ENCODE assay signal across 9 cellular contexts in the genomic region with DNA sequence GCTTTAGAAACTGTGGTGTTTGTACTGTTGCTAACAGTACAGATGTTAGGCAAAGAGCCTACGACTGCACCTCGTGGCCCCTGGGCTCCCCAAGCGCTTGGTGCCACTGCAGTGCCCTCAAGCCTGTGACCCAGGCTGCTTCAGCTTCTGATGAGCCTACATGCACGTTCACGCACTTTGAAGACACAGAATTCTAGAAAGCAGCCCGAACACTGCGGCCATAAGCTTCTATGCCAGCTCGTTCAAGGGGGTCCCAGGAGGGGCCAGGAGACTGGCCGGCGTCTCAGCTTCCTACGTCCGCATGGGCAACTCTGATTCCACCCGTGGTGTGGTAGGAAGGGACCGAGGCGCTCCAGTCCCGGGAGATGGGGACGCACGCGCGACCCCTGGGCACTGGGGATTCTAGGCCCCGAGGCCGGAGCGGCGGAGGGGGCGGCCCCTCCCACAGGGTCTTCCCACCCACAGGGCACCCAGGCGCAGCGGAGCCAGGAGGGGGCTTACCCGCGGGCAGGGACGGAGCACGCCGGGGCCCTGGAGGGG. TPM values are rescaled to one million over a fixed set of nuclear protein-coding genes. Genes with fewer than 3 reads are reported as not detected.
A peak's percentile ranks its signal among the peaks of the same experiment; 100 is the strongest.
DNase-seq lines count a peak whose midpoint lies in the region; ATAC-seq, FAIRE-seq and TF ChIP-seq lines count a peak whose summit lies in the region.
"Had no signal": no experiment of that assay in that cellular context is flagged by ENCODE, and none has a peak within 500 bp of the region (broad histone marks: within the 10 kb centered on the region; RNA-seq: fewer than 3 reads in every experiment).

No MANE protein-coding gene starts in this region.

- peak overlapping the region; percentile 52 for H2AFZ ChIP-seq in GM12878 (ENCODE audit: control insufficient read depth, low read depth, low read length)

- no peaks in the 10 kb centered on the region for H4K20me1 ChIP-seq in GM12878 (ENCODE audit: control insufficient read depth, insufficient read depth)

- TF ChIP-seq POLR2A in GM12878 (IDR thresholded peaks at IDR 0.05; ENCODE audit: low read depth, low read length) = no peak
- TF ChIP-seq POLR2A in tibial nerve (IDR thresholded peaks at IDR 0.05) = no peak

- H3K36me3 ChIP-seq in GM12878 (ENCODE audit: control insufficient read depth in 2 of 2, insufficient read depth in 2 of 2, low read length in 1 of 2) (no peaks in the 10 kb centered on the region), liver (ENCODE audit: control insufficient read depth in 4 of 4, insufficient read depth in 3 of 4, low read depth in 1 of 4, low read length in 3 of 4) (no peaks in the 10 kb centered on the region), tibial nerve (no peaks in the 10 kb centered on the region)

- no peaks in the 10 kb centered on the region for H3K79me2 ChIP-seq in GM12878 (ENCODE audit: control insufficient read depth, insufficient read depth, low read length)

- H3K4me2 ChIP-seq in GM12878 (ENCODE audit: control insufficient read depth, insufficient read depth) = peak overlapping the region; percentile 88

- peaks cover 13% of the 10 kb centered on the region for H3K4me1 ChIP-seq in GM12878 (ENCODE audit: control insufficient read depth, insufficient read depth, low read length)
- H3K4me1 ChIP-seq in liver (ENCODE audit: control insufficient read depth in 4 of 4, insufficient read depth in 4 of 4, low read length in 3 of 4) = peaks cover 0 to 8% (median 7%) of the 10 kb centered on the region in 4 donors
- peaks cover 0 to 16% (median 9%) of the 10 kb centered on the region in 4 donors for H3K4me1 ChIP-seq in tibial nerve

- TF ChIP-seq CTCF in GM12878 (IDR thresholded peaks at IDR 0.05 in 2 of 3, conservative IDR thresholded peaks at IDR 0.05 in 1 of 3; ENCODE audit: control insufficient read depth in 2 of 3, extremely low read depth in 1 of 3, insufficient read depth in 1 of 3, low read depth in 3 of 3, low read length in 3 of 3) (no peak), liver (IDR thresholded peaks at IDR 0.05; ENCODE audit: low read depth, low read length, missing input control) (no peak), tibial nerve (IDR thresholded peaks at IDR 0.05) (no peak)

- peak overlapping the region; percentile 57 for H3K4me3 Mint-ChIP-seq in activated T-cell treated with anti-CD3 and anti-CD28 coated beads, Interleukin-2, amount 50 U/mL, for 24 hours

- H3K9me3 Mint-ChIP-seq in activated T-cell treated with anti-CD3 and anti-CD28 coated beads, Interleukin-2, amount 50 U/mL, for 24 hours = no peaks in the 10 kb centered on the region

- no peak for TF ChIP-seq EP300 in GM12878 (IDR thresholded peaks at IDR 0.05; ENCODE audit: borderline replicate concordance in 1 of 2, control insufficient read depth in 1 of 2, low read depth in 2 of 2, low read length in 2 of 2)
- TF ChIP-seq EP300 in tibial nerve (IDR thresholded peaks at IDR 0.05) = no peak

- 25% methylated on average over 32 of the region's 32 CpGs for WGBS in GM12878 (ENCODE audit: insufficient coverage, insufficient replicate concordance, low lambda C conversion rate, missing lambda C conversion rate)
- WGBS in liver = 11% methylated on average over 32 of the region's 32 CpGs
- 2 to 19% methylated on average over 5 to 28 of the region's 32 CpGs for WGBS in tibial nerve, 2 donors

- POLR2A ChIA-PET in GM12878 (lab: Charles Lee) = no interaction called here

- CTCF ChIA-PET in GM12878 (lab: Yijun Ruan, JAX) = no interaction called here

- intact Hi-C loops in GM12878 (cut with micrococcal nuclease; ENCODE audit: unreplicated experiment) = no loop called here

- TF ChIP-seq RAD21 in GM12878 (IDR thresholded peaks at IDR 0.05; ENCODE audit: insufficient read depth, low read depth, low read length) = no peak
- no peak for TF ChIP-seq RAD21 in liver (IDR thresholded peaks at IDR 0.05)

- H3K9ac ChIP-seq in GM12878 (ENCODE audit: control insufficient read depth, insufficient read depth, low read length) = no peak overlapping the region
- H3K9ac ChIP-seq in liver (ENCODE audit: low read depth in 1 of 2, low read length in 2 of 2) = no peak overlapping the region

- no peaks in the 10 kb centered on the region for H3K36me3 Mint-ChIP-seq in activated T-cell treated with anti-CD3 and anti-CD28 coated beads, Interleukin-2, amount 50 U/mL, for 24 hours (ENCODE audit: low read depth)

- H3K27me3 Mint-ChIP-seq in activated T-cell treated with anti-CD3 and anti-CD28 coated beads, Interleukin-2, amount 50 U/mL, for 24 hours = peaks cover 53% of the 10 kb centered on the region

- no peak overlapping the region for H3K27ac ChIP-seq in GM12878 (ENCODE audit: control insufficient read depth, insufficient read depth)
- H3K27ac ChIP-seq in liver (ENCODE audit: low read depth in 1 of 2, low read length in 2 of 2) = no peak overlapping the region
- peak overlapping the region; percentile 46 to 82 (median 61) for H3K27ac ChIP-seq in tibial nerve

- in situ Hi-C loops in GM12878 (cut with MboI) = no loop called here

- H3K27ac Mint-ChIP-seq in activated T-cell treated with anti-CD3 and anti-CD28 coated beads, Interleukin-2, amount 50 U/mL, for 24 hours = no peak overlapping the region

- H3K27me3 ChIP-seq in GM12878 (replicated peaks in 1 of 2; ENCODE audit: control insufficient read depth in 2 of 2, insufficient read depth in 2 of 2, low read length in 1 of 2) (peaks cover 4% of the 10 kb centered on the region in 2 experiments; a peak in 3 of 4 replicates), liver (ENCODE audit: control insufficient read depth in 4 of 4, insufficient read depth in 4 of 4, low read length in 3 of 4) (no peaks in the 10 kb centered on the region), tibial nerve (peaks cover 0 to 43% of the 10 kb centered on the region in 2 donors)

- H3K4me1 Mint-ChIP-seq in activated T-cell treated with anti-CD3 and anti-CD28 coated beads, Interleukin-2, amount 50 U/mL, for 24 hours (ENCODE audit: low read depth) = peaks cover 15% of the 10 kb centered on the region

- SMC1A ChIA-PET in GM12878 (lab: Charles Lee; ENCODE audit: uncharacterized antibody, unreplicated experiment) = no interaction called here

- RAD21 ChIA-PET in GM12878 (lab: Charles Lee; ENCODE audit: unreplicated experiment) = no interaction called here

- no peak for FAIRE-seq in GM12878 (lab: Jason Lieb, UNC)

- H3K4me3 ChIP-seq in GM12878 = peak overlapping the region; percentile 56; the same call in 1 of the 2 replicates
- peak overlapping the region; percentile 49 to 89 (median 63) for H3K4me3 ChIP-seq in liver (ENCODE audit: low read depth in 1 of 3, low read length in 3 of 3)
- H3K4me3 ChIP-seq in tibial nerve = peak overlapping the region; percentile 16 to 56 (median 33)

- no peak for DNase-seq in activated T-cell treated with anti-CD3 and anti-CD28 coated beads, Interleukin-2, amount 50 U/mL, for 24 hours
- no peak for DNase-seq in activated T-cell treated with anti-CD3 and anti-CD28 coated beads, Interleukin-2, amount 50 U/mL, for 48 hours
- DNase-seq in GM12878 (ENCODE audit: low read depth, low spot score) (no peak), tibial nerve (ENCODE audit: low spot score in 2 of 2) (no peak), NK-92 (lab: John Stamatoyannopoulos, UW; ENCODE audit: unreplicated experiment) (no peak), foreskin melanocyte (no peak)
- DNase-seq: MV-4-11 had no signal

- BruUV-seq in GM12878 (replicated peaks; lab: Mats Ljungman, UMichigan) = no TSS peak

- H3K9me3 ChIP-seq in GM12878 (replicated peaks; ENCODE audit: control insufficient read depth, insufficient read depth, low read length) = no peaks in the 10 kb centered on the region
- no peaks in the 10 kb centered on the region for H3K9me3 ChIP-seq in liver (ENCODE audit: control insufficient read depth in 4 of 4, low read length in 3 of 4)
- no peaks in the 10 kb centered on the region for H3K9me3 ChIP-seq in tibial nerve

- ATAC-seq in GM12878 (peak; percentile 14; the same call in 2 of the 3 replicates), GM18873 (IDR thresholded peaks at IDR 0.05; ENCODE audit: low FRiP score, unreplicated experiment) (no peak)

TF ChIP-seq in liver, 16 proteins besides CTCF, POLR2A, EP300 and RAD21 (continues in another document):
- no peak for TF ChIP-seq EGR1 (IDR thresholded peaks at IDR 0.05; ENCODE audit: low read depth in 2 of 2)
- no peak for TF ChIP-seq FOXA2 (IDR thresholded peaks at IDR 0.05)
- TF ChIP-seq FOXA1 (IDR thresholded peaks at IDR 0.05) = no peak
- TF ChIP-seq JUND (IDR thresholded peaks at IDR 0.05) = no peak
- no peak for TF ChIP-seq GABPA (IDR thresholded peaks at IDR 0.05 in 1 of 2, conservative IDR thresholded peaks at IDR 0.05 in 1 of 2)

RNA-seq across cellular contexts. Expression of gene MYO5C, which starts 0.7 kb away (rescaled TPM):
- total RNA-seq in GM12878 (2013; cell fraction: nucleolus; rRNA removed) = 0.59 and 0.92 TPM in 2 replicates
- total RNA-seq in GM12878 (2014; rRNA removed) (0.76 and 0.79 TPM in 2 replicates), GM12878 (2014; rRNA removed; fragmentation: Illumina TruSeq; extraction: Trizol) (0.69 and 0.72 TPM in 2 replicates), GM12878 (2021) (0.97 and 1.0 TPM in 2 replicates), liver (1 to 10 TPM; 2.6 to 8.6 TPM), tibial nerve (10 to 100 TPM in 3 of 4 donors, 1 to 10 TPM in 1; 9.8 to 39.3 (median 12.6) TPM)
- 0.29 TPM for polyA plus RNA-seq in GM12878 (2011; ENCODE audit: low read depth)
- polyA plus RNA-seq in GM12878 (2011; rRNA removed) (1.3 TPM in 2 replicates), GM12878 (2014; fragmentation: Illumina TruSeq; extraction: Trizol) (0.98 and 2.4 TPM in 2 replicates), GM12878 (2014; fragmentation: Nextera tagmentation; extraction: Ambion mirVana) (under 1 TPM; 0.40 to 0.42 TPM), GM12878 (2014; rRNA removed) (0.76 and 1.1 TPM in 2 replicates), GM12878 (2016; fragmentation: Nextera tagmentation; extraction: Ambion mirVana) (under 1 TPM; 0.29 to 0.75 TPM), liver (1 to 10 TPM; 1.9 to 3.4 TPM)
- 0.74 and 0.79 TPM in 2 replicates for polyA plus RNA-seq in GM12878 (2011; cell fraction: cytosol; rRNA removed)
- 0.75 and 0.80 TPM in 2 replicates for polyA plus RNA-seq in GM12878 (2011; cell fraction: nucleus; rRNA removed)
- 0.52 and 0.62 TPM in 2 replicates for polyA plus RNA-seq in GM12878 (2012)
- 2.2 and 2.4 TPM in 2 replicates for polyA minus RNA-seq in GM12878 (2011; rRNA and poly(A)+ RNA removed)
- polyA minus RNA-seq in GM12878 (2011; cell fraction: cytosol; rRNA and poly(A)+ RNA removed) = 0.67 and 0.94 TPM in 2 replicates
- polyA minus RNA-seq in GM12878 (2011; cell fraction: nucleus; rRNA and poly(A)+ RNA removed) = 1.1 and 2.2 TPM in 2 replicates

Comparison
In these comparisons a context has a peak if more than half of its experiments do, and no peak if none do; other contexts are left out.
1. H3K27ac ChIP-seq: peak in tibial nerve (4 of 4); none in GM12878 (single experiment) and liver (0 of 2).
2. Peak in every context shown above with its lines, with median percentiles within 50 percentile points of each other: H3K4me3 ChIP-seq.